Comparison of ENCODE assay signal across 8 cellular contexts in the genomic region with DNA sequence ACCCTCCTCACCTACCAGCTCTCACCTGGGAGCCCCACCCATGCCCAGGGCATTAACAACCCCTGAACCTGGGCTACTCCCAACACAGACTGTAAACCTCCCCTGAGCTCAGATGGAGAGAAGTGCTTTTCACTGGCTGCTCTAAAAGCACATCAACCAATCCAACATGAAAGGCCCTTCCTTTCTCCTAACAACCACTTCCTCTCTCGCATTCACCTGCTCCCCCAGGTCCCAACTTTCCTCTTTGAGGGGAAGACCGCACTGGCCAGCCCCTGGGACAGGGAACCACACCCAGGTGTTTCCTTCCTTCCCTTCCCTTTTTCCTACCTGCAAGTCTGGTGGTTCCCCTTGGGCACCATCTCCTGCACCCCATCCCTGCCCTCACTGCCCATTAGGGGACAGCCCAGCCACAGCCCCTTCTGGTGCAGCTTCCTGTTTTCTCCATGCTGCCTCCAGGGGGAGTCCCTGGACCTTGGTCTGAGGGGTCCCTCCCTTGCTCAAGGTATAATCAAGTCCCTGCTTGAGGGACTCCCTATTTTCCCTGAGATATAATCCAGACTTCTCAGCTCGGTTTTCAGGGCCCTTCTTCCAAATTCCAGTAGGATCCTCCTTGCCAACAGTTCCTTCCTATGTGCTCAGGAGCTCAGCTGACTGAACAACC. TPM values are rescaled to one million over a fixed set of nuclear protein-coding genes. Genes with fewer than 3 reads are reported as not detected.
A peak's percentile ranks its signal among the peaks of the same experiment; 100 is the strongest.
DNase-seq lines count a peak whose midpoint lies in the region; ATAC-seq and TF ChIP-seq lines count a peak whose summit lies in the region.

No MANE protein-coding gene starts in this region.

- TF ChIP-seq RAD21 in neural cell (conservative IDR thresholded peaks at IDR 0.05), result peak; percentile 29

- TF ChIP-seq EP300 in neural cell (conservative IDR thresholded peaks at IDR 0.05; ENCODE audit: poor library complexity, severe bottlenecking), result no peak

- 83% methylated on average over 3 of the region's 3 CpGs for WGBS in mammary epithelial cell (ENCODE audit: low coverage, missing lambda C conversion rate)
- WGBS in lower leg skin, 2 donors, result 60 to 66% methylated on average over 3 of the region's 3 CpGs
- 70 to 78% methylated on average over 3 of the region's 3 CpGs for WGBS in testis, 2 donors

- no peaks in the 10 kb centered on the region for H3K79me2 ChIP-seq in Loucy (ENCODE audit: insufficient read depth, low read length)
- H3K79me2 ChIP-seq in mammary epithelial cell (ENCODE audit: insufficient read depth, low read length), result no peaks in the 10 kb centered on the region
- H3K79me2 ChIP-seq in neural cell (replicated peaks; ENCODE audit: insufficient read depth, low read length), result no peaks in the 10 kb centered on the region

- peak overlapping the region; percentile 36 for H3K4me2 ChIP-seq in Loucy (ENCODE audit: low read depth, low read length, poor library complexity, severe bottlenecking)
- no peak overlapping the region for H3K4me2 ChIP-seq in mammary epithelial cell (ENCODE audit: insufficient read depth, low read depth, low read length)
- no peak overlapping the region for H3K4me2 ChIP-seq in neural cell (ENCODE audit: low read length)

- no peak overlapping the region for H3K4me3 ChIP-seq in Loucy (ENCODE audit: low read length, poor library complexity, severe bottlenecking)
- H3K4me3 ChIP-seq in mammary epithelial cell (replicated peaks in 1 of 3; ENCODE audit: insufficient read depth in 1 of 3, low read depth in 2 of 3, low read length in 3 of 3), result no peak overlapping the region
- H3K4me3 ChIP-seq in neural cell (ENCODE audit: low read length), result no peak overlapping the region
- H3K4me3 ChIP-seq in lower leg skin (ENCODE audit: low read depth, poor library complexity, severe bottlenecking), result no peak overlapping the region
- H3K4me3 ChIP-seq in testis, result no peak overlapping the region

- no peaks in the 10 kb centered on the region for H3K36me3 ChIP-seq in Loucy (ENCODE audit: insufficient read depth, low read length)
- no peaks in the 10 kb centered on the region for H3K36me3 ChIP-seq in mammary epithelial cell (ENCODE audit: insufficient read depth, low read length)
- no peaks in the 10 kb centered on the region for H3K36me3 ChIP-seq in neural cell (ENCODE audit: insufficient read depth, low read length)
- no peaks in the 10 kb centered on the region for H3K36me3 ChIP-seq in testis (ENCODE audit: low read depth, missing control alignments)

- in situ Hi-C loops in mammary epithelial cell (cut with MboI; ENCODE audit: low sequenced_read_pairs in 2 of 2), result no loop called here

- TF ChIP-seq CTCF in Loucy (conservative IDR thresholded peaks at IDR 0.05; ENCODE audit: low read length) (peak; percentile 90), mammary epithelial cell (conservative IDR thresholded peaks at IDR 0.05 in 1 of 2, IDR thresholded peaks at IDR 0.05 in 1 of 2; ENCODE audit: extremely low read depth in 1 of 2, insufficient read depth in 1 of 2, low read depth in 1 of 2, low read length in 2 of 2) (peak; percentile 28 to 58), neural cell (IDR thresholded peaks at IDR 0.05; ENCODE audit: poor library complexity, severe bottlenecking) (peak; percentile 37), lower leg skin (IDR thresholded peaks at IDR 0.05) (no peak), testis (IDR thresholded peaks at IDR 0.05) (no peak), omental fat pad (IDR thresholded peaks at IDR 0.05) (no peak)

- H3K27me3 ChIP-seq in Loucy (ENCODE audit: insufficient read depth, low read length, poor library complexity, severe bottlenecking), result no peaks in the 10 kb centered on the region
- H3K27me3 ChIP-seq in mammary epithelial cell (ENCODE audit: insufficient read depth, low read length), result peaks cover 1% of the 10 kb centered on the region
- no peaks in the 10 kb centered on the region for H3K27me3 ChIP-seq in neural cell (ENCODE audit: insufficient read depth, low read depth, low read length)
- no peaks in the 10 kb centered on the region for H3K27me3 ChIP-seq in testis

- H3K9me3 ChIP-seq in Loucy (ENCODE audit: insufficient read depth, low read depth, low read length) (no peaks in the 10 kb centered on the region), mammary epithelial cell (replicated peaks; ENCODE audit: insufficient read depth, low read length) (no peaks in the 10 kb centered on the region), neural cell (ENCODE audit: low read length) (no peaks in the 10 kb centered on the region), testis (no peaks in the 10 kb centered on the region)

- CTCF ChIA-PET in mammary epithelial cell (lab: Charles Lee; ENCODE audit: low non-redundant PET), result interaction anchor here (0.6 kb wide), 1 partner anchor 63 kb away, joined by 6 read pairs; no protein-coding TSS in a partner anchor

- no peak for ATAC-seq in GM18498 (IDR thresholded peaks at IDR 0.05; ENCODE audit: unreplicated experiment)
- ATAC-seq in omental fat pad (ENCODE audit: low FRiP score), result no peak

- H4K20me1 ChIP-seq in Loucy (ENCODE audit: insufficient read depth, low read length, poor library complexity, severe bottlenecking), result no peaks in the 10 kb centered on the region
- no peaks in the 10 kb centered on the region for H4K20me1 ChIP-seq in mammary epithelial cell (ENCODE audit: insufficient read depth, low read length)
- no peaks in the 10 kb centered on the region for H4K20me1 ChIP-seq in neural cell (ENCODE audit: insufficient read depth)

- dilution Hi-C loops in mammary epithelial cell (cut with HindIII; ENCODE audit: low sequenced_read_pairs), result no loop called here

- H3F3A ChIP-seq in Loucy (ENCODE audit: low read depth) (no peaks in the 10 kb centered on the region), neural cell (ENCODE audit: insufficient read depth, low read length, poor library complexity, severe bottlenecking) (no peaks in the 10 kb centered on the region)

- H3K27ac ChIP-seq in mammary epithelial cell (ENCODE audit: insufficient read depth, low read depth, low read length) (no peak overlapping the region), neural cell (ENCODE audit: low read length) (no peak overlapping the region), testis (no peak overlapping the region)

- H3K9me2 ChIP-seq in Loucy (replicated peaks; ENCODE audit: low read depth, low read length) (no peaks in the 10 kb centered on the region), neural cell (ENCODE audit: insufficient read depth, low read length) (no peaks in the 10 kb centered on the region)

- peak overlapping the region; percentile 85 for H2AFZ ChIP-seq in Loucy (ENCODE audit: low read length)
- H2AFZ ChIP-seq in mammary epithelial cell (ENCODE audit: low read depth, low read length), result no peak overlapping the region
- H2AFZ ChIP-seq in neural cell (ENCODE audit: low read depth, low read length), result no peak overlapping the region

- peaks cover 5% of the 10 kb centered on the region for H3K4me1 ChIP-seq in Loucy (ENCODE audit: insufficient read depth, low read length, poor library complexity, severe bottlenecking)
- H3K4me1 ChIP-seq in mammary epithelial cell (ENCODE audit: insufficient read depth, low read length), result no peaks in the 10 kb centered on the region
- no peaks in the 10 kb centered on the region for H3K4me1 ChIP-seq in testis

- peak overlapping the region; percentile 12 for H3K9ac ChIP-seq in Loucy (ENCODE audit: low read depth, low read length, poor library complexity, severe bottlenecking)
- no peak overlapping the region for H3K9ac ChIP-seq in mammary epithelial cell (ENCODE audit: insufficient read depth, low read length)
- H3K9ac ChIP-seq in neural cell (ENCODE audit: low read length), result no peak overlapping the region

- TF ChIP-seq POLR2A in lower leg skin (IDR thresholded peaks at IDR 0.05) (no peak), testis (IDR thresholded peaks at IDR 0.05) (no peak)

- DNase-seq in GF-D8 (lab: John Stamatoyannopoulos, UW) (peak; percentile 8), mammary epithelial cell (no peak), lower leg skin (ENCODE audit: low spot score in 2 of 2) (no peak), testis (no peak), omental fat pad (ENCODE audit: low spot score) (no peak)

- no TSS peak for BruUV-seq in mammary epithelial cell (replicated peaks; lab: Mats Ljungman, UMichigan)

- intact Hi-C loops in mammary epithelial cell (cut with micrococcal nuclease) (loop anchor here (2.0 to 5.0 kb wide), 2 partner anchors 61 to 74 kb away; no protein-coding TSS in a partner anchor), lower leg skin (cut with DNase I; ENCODE audit: low total_unique reads) (no loop called here), testis (cut with DNase I; ENCODE audit: low total_unique reads) (no loop called here)

TF ChIP-seq in neural cell, 6 proteins besides CTCF, POLR2A, EP300 and RAD21 (continues in another document):
- TF ChIP-seq POLR2AphosphoS5 (IDR thresholded peaks at IDR 0.05) (no peak), MXI1 (conservative IDR thresholded peaks at IDR 0.05; ENCODE audit: poor library complexity, severe bottlenecking) (no peak), EZH2 (IDR thresholded peaks at IDR 0.05; ENCODE audit: borderline replicate concordance, insufficient read depth, low read length, poor library complexity, severe bottlenecking) (no peak)

RNA-seq across cellular contexts. Expression of a gene that starts 30.5 kb away (rescaled TPM):
- 100 to 1,000 TPM in 1 of 2 donors, 10 to 100 TPM in 1; 78.4 to 103 TPM for total RNA-seq in mammary epithelial cell
- polyA plus RNA-seq in mammary epithelial cell, result 60.0 TPM
- 122 TPM for polyA minus RNA-seq in mammary epithelial cell
- polyA plus RNA-seq in neural cell, result 17.3 and 24.8 TPM in 2 replicates
- 29.0 and 31.4 TPM in 2 replicates for polyA minus RNA-seq in neural cell
- 10 to 100 TPM; 42.5 to 68.0 (median 57.0) TPM for total RNA-seq in lower leg skin
- total RNA-seq in testis, result 100 to 1,000 TPM; 102 to 136 TPM
- 57.7 TPM for polyA plus RNA-seq in testis (ENCODE audit: insufficient read depth, low read depth, low replicate concordance)
- total RNA-seq in omental fat pad, result 10 to 100 TPM; 19.2 to 45.4 (median 34.8) TPM

Comparison
In these comparisons a context has a peak if more than half of its experiments do, and no peak if none do; other contexts are left out.
1. CTCF ChIP-seq: peak in Loucy (single experiment), mammary epithelial cell (2 of 2) and neural cell (single experiment); none in lower leg skin (0 of 3), testis (0 of 3) and omental fat pad (0 of 3).